ENCODE assay signal across 16 cellular contexts in genomic region chr22:32532819-32533128, GRCh38. TPM values are rescaled to one million over a fixed set of nuclear protein-coding genes. Genes with fewer than 3 reads are reported as not detected.
DNase-seq lines count a peak whose midpoint lies in the region; ATAC-seq and TF ChIP-seq lines count a peak whose summit lies in the region.
"Had no signal": no experiment of that assay in that cellular context is flagged by ENCODE, and none has a peak within 500 bp of the region (broad histone marks: within the 10 kb centered on the region; RNA-seq: fewer than 3 reads in every experiment).

No MANE protein-coding gene starts in this region.

- H3K4me1 ChIP-seq in gastroesophageal sphincter (peaks cover 0 to 73% (median 28%) of the 10 kb centered on the region in 3 donors), prostate gland (replicated peaks) (peaks cover 3% of the 10 kb centered on the region), urinary bladder (ENCODE audit: insufficient read depth) (no peaks in the 10 kb centered on the region)

- H3K4me3 ChIP-seq in gastroesophageal sphincter (peak overlapping the region in 1 of 2 donors; percentile 19), prostate gland (no peak overlapping the region), urinary bladder (ENCODE audit: low read depth, low read length) (no peak overlapping the region)
- H3K4me3 ChIP-seq: BLaER1 had no signal

- no peak for TF ChIP-seq POLR2A in gastroesophageal sphincter (IDR thresholded peaks at IDR 0.05)
- no peak for TF ChIP-seq POLR2A in prostate gland (IDR thresholded peaks at IDR 0.05)

- H3K27me3 ChIP-seq in gastroesophageal sphincter (peaks cover 7% of the 10 kb centered on the region), prostate gland (replicated peaks; ENCODE audit: insufficient read depth) (no peaks in the 10 kb centered on the region)
- H3K27me3 ChIP-seq: BLaER1 had no signal

- ATAC-seq in gastroesophageal sphincter (no peak), GM21529 (IDR thresholded peaks at IDR 0.05; ENCODE audit: unreplicated experiment) (no peak), HG03469 (IDR thresholded peaks at IDR 0.05; ENCODE audit: unreplicated experiment) (no peak)
- ATAC-seq: activated naive CD4-positive, alpha-beta T cell treated with anti-CD3 and anti-CD28 coated beads, Interleukin-2, amount 50 U/mL, for 72 hours; left colon; stimulated activated naive CD8-positive, alpha-beta T cell treated with anti-CD3 and anti-CD28 coated beads, Interleukin-15, Interleukin-2, amounts not matched to agents 100 U/mL and 50 U/mL, for 24 hours had no signal

- H3K27ac ChIP-seq in adipose tissue (ENCODE audit: low read depth, low read length) (peak overlapping the region; percentile 36), gastroesophageal sphincter (peak overlapping the region in 3 of 4 donors; percentile 68 to 85 (median 72)), prostate gland (peak overlapping the region; percentile 39 to 53), urinary bladder (ENCODE audit: low read depth) (peak overlapping the region; percentile 3)
- H3K27ac ChIP-seq: BLaER1 had no signal

- H3K9me3 ChIP-seq in gastroesophageal sphincter (no peaks in the 10 kb centered on the region), prostate gland (no peaks in the 10 kb centered on the region)
- H3K9me3 ChIP-seq: BLaER1 had no signal

- intact Hi-C loops in prostate gland (cut with DNase I), result loop anchor here (5.0 kb wide), 2 partner anchors 95 to 130 kb away; no protein-coding TSS in a partner anchor

- no peak for TF ChIP-seq EP300 in gastroesophageal sphincter (IDR thresholded peaks at IDR 0.05)

- WGBS in adipose tissue, 3 donors, result 47 to 64% (median 60%) methylated on average over 10 of the region's 10 CpGs
- 75 to 94% methylated on average over 3 to 6 of the region's 10 CpGs for WGBS in gastroesophageal sphincter (ENCODE audit: low coverage in 1 of 2), 2 donors
- 65% methylated on average over 10 of the region's 10 CpGs for WGBS in prostate gland
- WGBS in urinary bladder, result 52% methylated on average over 10 of the region's 10 CpGs

- DNase-seq in prostate gland (ENCODE audit: low spot score) (no peak), NCI-H2196 (lab: John Stamatoyannopoulos, UW; ENCODE audit: unreplicated experiment) (no peak)
- DNase-seq: activated CD4-positive, alpha-beta T cell treated with anti-CD3 and anti-CD28 coated beads for 48 hours; activated T-cell treated with anti-CD3 and anti-CD28 coated beads for 4 hours; DMS79 treated with DMSO at 0.1 percent for 48 hours; nephron progenitor cell; RPMI8226; stimulated activated naive CD8-positive, alpha-beta T cell treated with anti-CD3 and anti-CD28 coated beads, Interleukin-15, Interleukin-2, amounts not matched to agents 100 U/mL and 50 U/mL, for 24 hours had no signal

- no peak for TF ChIP-seq CTCF in gastroesophageal sphincter (IDR thresholded peaks at IDR 0.05)
- no peak for TF ChIP-seq CTCF in prostate gland (IDR thresholded peaks at IDR 0.05)

- H3K36me3 ChIP-seq in gastroesophageal sphincter, result no peaks in the 10 kb centered on the region
- H3K36me3 ChIP-seq in prostate gland, result no peaks in the 10 kb centered on the region
- H3K36me3 ChIP-seq in urinary bladder (ENCODE audit: insufficient read depth), result no peaks in the 10 kb centered on the region
- H3K36me3 ChIP-seq: BLaER1 had no signal

RNA-seq across cellular contexts. Expression of gene FBXO7, which starts 58.2 kb away (rescaled TPM):
- 10 to 100 TPM; 34.5 to 83.5 (median 50.8) TPM for polyA plus RNA-seq in adipose tissue
- total RNA-seq in gastroesophageal sphincter, result 10 to 100 TPM; 73.4 to 95.1 (median 87.3) TPM
- 100 to 1,000 TPM in 1 of 2 donors, 10 to 100 TPM in 1; 82.8 to 128 TPM for total RNA-seq in prostate gland
- total RNA-seq in urinary bladder, result 88.1 TPM
- polyA plus RNA-seq in urinary bladder, result 67.9 TPM

Comparison
In these comparisons a context has a peak if more than half of its experiments do, and no peak if none do; other contexts are left out.
1. H3K27ac ChIP-seq: peak in every context shown above with its lines; median percentile 72 in gastroesophageal sphincter; 46 in prostate gland; 36 in adipose tissue; 3 in urinary bladder.